Comparison of ENCODE assay signal across 8 cellular contexts in genomic region chr1:164560076-164560475, GRCh38. TPM values are rescaled to one million over a fixed set of nuclear protein-coding genes. Genes with fewer than 3 reads are reported as not detected.
DNase-seq lines count a peak whose midpoint lies in the region; ATAC-seq, FAIRE-seq and TF ChIP-seq lines count a peak whose summit lies in the region.

No MANE protein-coding gene starts in this region.

- DNase-seq in Caco-2 = no peak
- DNase-seq in NCI-H526 treated with DMSO at 0.1 percent for 48 hours (lab: John Stamatoyannopoulos, UW) = peak; percentile 75
- DNase-seq in epithelial cell of prostate (ENCODE audit: low read depth, low spot score) = no peak
- DNase-seq in osteocyte (ENCODE audit: extremely low spot score, unreplicated experiment) = no peak
- DNase-seq in GM19239 (ENCODE audit: insufficient read length, low spot score) = no peak
- no peak for DNase-seq in RCC 7860 (ENCODE audit: low spot score)

- H3K9me3 Mint-ChIP-seq in Caco-2 (ENCODE audit: unreplicated experiment) (no peaks in the 10 kb centered on the region), osteocyte (ENCODE audit: unreplicated experiment) (no peaks in the 10 kb centered on the region)

- H3K4me1 Mint-ChIP-seq in Caco-2 (ENCODE audit: low read depth, unreplicated experiment) (peaks cover 14% of the 10 kb centered on the region), osteocyte (ENCODE audit: unreplicated experiment) (peaks cover 41% of the 10 kb centered on the region)

- H3K36me3 Mint-ChIP-seq in Caco-2 (ENCODE audit: insufficient read depth, unreplicated experiment) (peaks cover 11% of the 10 kb centered on the region), osteocyte (ENCODE audit: unreplicated experiment) (peaks cover 7% of the 10 kb centered on the region)

- H3K27ac Mint-ChIP-seq in Caco-2 (ENCODE audit: unreplicated experiment) = peak overlapping the region; percentile 46
- H3K27ac Mint-ChIP-seq in osteocyte (ENCODE audit: unreplicated experiment) = peak overlapping the region; percentile 95

- peak overlapping the region; percentile 74 for H3K4me3 ChIP-seq in Caco-2 (ENCODE audit: low read depth, low read length)

- POLR2A ChIA-PET in Caco-2 (lab: Charles Lee) = no interaction called here

- no peak for TF ChIP-seq CTCF in Caco-2 (IDR thresholded peaks at IDR 0.05; ENCODE audit: insufficient read depth in 1 of 2, low read depth in 1 of 2, low read length in 1 of 2, severe bottlenecking in 1 of 2, unreplicated experiment in 1 of 2)
- no peak for TF ChIP-seq CTCF in osteocyte (IDR thresholded peaks at IDR 0.05)

- FAIRE-seq in GM19239 (lab: Jason Lieb, UNC) (no peak), RCC 7860 (lab: Jason Lieb, UNC) (no peak)

- peak overlapping the region; percentile 81 for H3K4me3 Mint-ChIP-seq in Caco-2 (ENCODE audit: unreplicated experiment)
- H3K4me3 Mint-ChIP-seq in osteocyte (ENCODE audit: unreplicated experiment) = peak overlapping the region; percentile 97

- BruUV-seq in Caco-2 (replicated peaks; lab: Mats Ljungman, UMichigan) = TSS peak; percentile 43

- CTCF ChIA-PET in Caco-2 (lab: Charles Lee) = no interaction called here

- H3K9me3 ChIP-seq in Caco-2 = no peaks in the 10 kb centered on the region

- H3K4me1 ChIP-seq in Caco-2 = peaks cover 23% of the 10 kb centered on the region

- ATAC-seq in GM18517 (IDR thresholded peaks at IDR 0.05; ENCODE audit: unreplicated experiment) (no peak), HG03097 (IDR thresholded peaks at IDR 0.05; ENCODE audit: low FRiP score, unreplicated experiment) (no peak)

- H3K27me3 Mint-ChIP-seq in Caco-2 (ENCODE audit: insufficient read depth, unreplicated experiment) (no peaks in the 10 kb centered on the region), osteocyte (ENCODE audit: unreplicated experiment) (no peaks in the 10 kb centered on the region)

- H3K27me3 ChIP-seq in Caco-2 (replicated peaks; ENCODE audit: control insufficient read depth, insufficient read depth, low read length) = no peaks in the 10 kb centered on the region

- intact Hi-C loops in Caco-2 (cut with micrococcal nuclease; ENCODE audit: unreplicated experiment) = no loop called here

- no peaks in the 10 kb centered on the region for H3K36me3 ChIP-seq in Caco-2 (ENCODE audit: control insufficient read depth, insufficient read depth, low read length)

- peak overlapping the region; percentile 55 for H3K27ac ChIP-seq in epithelial cell of prostate

RNA-seq across cellular contexts. Expression of gene PBX1, which starts 1.1 kb away (rescaled TPM):
- total RNA-seq in Caco-2 (2022) = 101 and 103 TPM in 2 replicates
- total RNA-seq in osteocyte = 27.9 and 29.7 TPM in 2 replicates
